16 cellular contexts compared by ENCODE assay signal in the genomic region with DNA sequence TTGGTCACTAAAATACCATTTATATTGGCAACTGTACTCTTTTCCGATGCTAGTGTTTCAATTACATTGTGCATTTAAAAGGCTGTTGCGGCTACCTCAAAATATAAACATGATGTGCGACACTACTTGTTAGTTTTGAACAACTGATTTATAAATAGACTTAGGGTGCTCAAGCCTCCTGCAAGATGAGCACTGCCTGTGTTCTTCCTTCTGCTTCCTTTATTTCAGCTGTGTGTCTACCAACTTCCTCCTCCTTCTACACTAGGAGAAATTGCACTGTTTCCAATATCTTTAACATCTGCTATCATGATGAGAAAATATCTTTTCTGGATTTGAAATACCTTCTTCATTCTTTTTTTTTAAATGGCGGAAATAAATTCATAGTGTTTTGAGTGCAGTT.
"Had no signal": no experiment of that assay in that cellular context is flagged by ENCODE, and none has a peak within 500 bp of the region (broad histone marks: within the 10 kb centered on the region; RNA-seq: fewer than 3 reads in every experiment).

No MANE protein-coding gene starts in this region.

- ATAC-seq: activated naive CD4-positive, alpha-beta T cell treated with anti-CD3 and anti-CD28 coated beads, Interleukin-2, amount 50 U/mL, for 72 hours; gastroesophageal sphincter; left lobe of liver; mucosa of descending colon; naive thymus-derived CD8-positive, alpha-beta T cell; right cardiac atrium had no signal

- DNase-seq: activated CD4-positive, alpha-beta T cell treated with anti-CD3 and anti-CD28 coated beads, Interleukin-2, amount 50 U/mL, for 48 hours; activated CD4-positive, CD25-positive, alpha-beta regulatory T cell treated with anti-CD3 and anti-CD28 coated beads, Interleukin-2, amount 50 U/mL, for 72 hours; activated effector memory CD4-positive, alpha-beta T cell treated with anti-CD3 and anti-CD28 coated beads, Interleukin-2, amount 50 U/mL, for 16 hours; activated T-cell treated with anti-CD3 and anti-CD28 coated beads, Interleukin-2, amount 50 U/mL, for 1 hour; dorsolateral prefrontal cortex; erythroblast; mucosa of descending colon; naive thymus-derived CD8-positive, alpha-beta T cell; nucleus accumbens; right cardiac atrium; stimulated activated CD4-positive, alpha-beta T cell treated with anti-CD3 and anti-CD28 coated beads, Interleukin-4, amount 100 ng/mL, for 24 hours; stimulated activated naive CD4-positive, alpha-beta T cell; substantia nigra had no signal
